Comparison of ENCODE assay signal across 18 cellular contexts in the genomic region with DNA sequence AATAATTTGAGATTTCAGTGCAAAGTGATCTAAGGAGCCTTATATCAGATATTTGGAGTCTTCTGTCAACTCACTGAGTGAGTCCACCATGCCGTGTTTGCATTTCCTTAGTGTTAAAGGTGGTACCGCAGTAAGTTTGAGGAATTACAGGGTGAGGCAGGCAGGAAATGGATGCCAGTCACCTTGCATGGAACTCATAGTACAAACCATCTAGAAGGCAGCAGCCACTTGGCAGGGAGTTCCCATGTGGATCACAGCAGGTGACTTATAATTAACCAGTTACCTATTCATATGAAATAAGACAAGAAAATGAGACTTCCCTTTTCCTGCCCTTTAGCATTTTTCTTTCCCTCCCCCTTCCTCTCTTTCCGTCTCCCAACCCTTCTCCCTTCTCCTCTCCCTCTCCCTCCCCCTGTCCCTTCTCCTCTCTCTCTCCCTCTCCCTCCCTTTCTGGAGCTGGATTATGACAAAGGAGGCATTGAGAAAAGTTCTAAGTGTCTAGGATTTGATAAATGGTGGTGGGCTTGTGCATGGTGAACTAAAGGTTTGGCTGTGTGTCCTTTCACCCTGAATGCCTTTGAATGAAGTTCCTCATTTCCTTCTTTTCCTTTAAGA.
"Had no signal": no experiment of that assay in that cellular context is flagged by ENCODE, and none has a peak within 500 bp of the region (broad histone marks: within the 10 kb centered on the region; RNA-seq: fewer than 3 reads in every experiment).

No MANE protein-coding gene starts in this region.

- H3K36me3 ChIP-seq: prostate gland, right atrium auricular region had no signal

- H3K27ac Mint-ChIP-seq: activated CD4-positive, alpha-beta T cell treated with anti-CD3 and anti-CD28 coated beads, Interleukin-2, amount 10 ng/mL, durations not matched to agents 7 days and 5 days; activated CD8-positive, alpha-beta T cell treated with anti-CD3 and anti-CD28 coated beads, Interleukin-2, amount 10 ng/mL, durations not matched to agents 7 days and 5 days; activated naive CD4-positive, alpha-beta T cell treated with anti-CD3 and anti-CD28 coated beads, Interleukin-2, amount 10 ng/mL, durations not matched to agents 7 days and 5 days; activated naive CD8-positive, alpha-beta T cell treated with anti-CD3 and anti-CD28 coated beads, Interleukin-2, amount 50 U/mL, for 24 hours; dendritic cell treated with granulocyte-macrophage colony-stimulating factor and Interleukin-4, amounts not matched to agents 40 ng/mL and 50 ng/mL, for 4 days; stimulated activated naive CD8-positive, alpha-beta T cell treated with anti-CD3 and anti-CD28 coated beads, Interleukin-15, Interleukin-2, amounts not matched to agents 100 ng/mL and 50 ng/mL, for 24 hours had no signal

- H3K4me3 ChIP-seq: ascending aorta, esophagus squamous epithelium, lower lobe of right lung, prostate gland, right atrium auricular region had no signal

- H3K27me3 Mint-ChIP-seq: activated CD4-positive, alpha-beta T cell treated with anti-CD3 and anti-CD28 coated beads, Interleukin-2, amount 10 ng/mL, durations not matched to agents 7 days and 5 days; activated naive CD4-positive, alpha-beta T cell treated with anti-CD3 and anti-CD28 coated beads, Interleukin-2, amount 10 ng/mL, durations not matched to agents 7 days and 5 days; activated naive CD8-positive, alpha-beta T cell treated with anti-CD3 and anti-CD28 coated beads, Interleukin-2, amount 50 U/mL, for 24 hours; central memory CD8-positive, alpha-beta T cell; dendritic cell treated with granulocyte-macrophage colony-stimulating factor and Interleukin-4, amounts not matched to agents 40 ng/mL and 50 ng/mL, for 4 days; stimulated activated naive CD8-positive, alpha-beta T cell treated with anti-CD3 and anti-CD28 coated beads, Interleukin-15, Interleukin-2, amounts not matched to agents 100 ng/mL and 50 ng/mL, for 24 hours had no signal

- H3K9me3 ChIP-seq: ascending aorta, esophagus squamous epithelium, lower lobe of right lung, prostate gland, right atrium auricular region had no signal

- H3K4me1 ChIP-seq: ascending aorta, esophagus squamous epithelium, prostate gland had no signal

- H3K27me3 ChIP-seq: ascending aorta, esophagus squamous epithelium, right atrium auricular region had no signal

- H3K4me3 Mint-ChIP-seq: activated CD4-positive, alpha-beta T cell treated with anti-CD3 and anti-CD28 coated beads, Interleukin-2, amount 10 ng/mL, durations not matched to agents 7 days and 5 days; activated CD8-positive, alpha-beta T cell treated with anti-CD3 and anti-CD28 coated beads, Interleukin-2, amount 10 ng/mL, durations not matched to agents 7 days and 5 days; activated naive CD4-positive, alpha-beta T cell treated with anti-CD3 and anti-CD28 coated beads, Interleukin-2, amount 10 ng/mL, durations not matched to agents 7 days and 5 days; activated naive CD8-positive, alpha-beta T cell treated with anti-CD3 and anti-CD28 coated beads, Interleukin-2, amount 50 U/mL, for 24 hours; activated T-cell treated with anti-CD3 and anti-CD28 coated beads, Interleukin-2, amount 50 U/mL, for 4 hours; central memory CD8-positive, alpha-beta T cell; dendritic cell treated with granulocyte-macrophage colony-stimulating factor and Interleukin-4, amounts not matched to agents 40 ng/mL and 50 ng/mL, for 4 days; nephron; stimulated activated naive CD8-positive, alpha-beta T cell treated with anti-CD3 and anti-CD28 coated beads, Interleukin-15, Interleukin-2, amounts not matched to agents 100 ng/mL and 50 ng/mL, for 24 hours had no signal

- H3K27ac ChIP-seq: ascending aorta, esophagus squamous epithelium, lower lobe of right lung, prostate gland, right atrium auricular region had no signal

- DNase-seq: activated CD4-positive, alpha-beta T cell treated with anti-CD3 and anti-CD28 coated beads, Interleukin-2, amount 10 ng/mL, durations not matched to agents 7 days and 5 days; activated CD8-positive, alpha-beta T cell treated with anti-CD3 and anti-CD28 coated beads, Interleukin-2, amount 10 ng/mL, durations not matched to agents 7 days and 5 days; activated effector memory CD4-positive, alpha-beta T cell treated with Interleukin-2 at 50 U/mL for 16 hours; activated naive CD4-positive, alpha-beta T cell treated with anti-CD3 and anti-CD28 coated beads, Interleukin-2, amount 10 ng/mL, durations not matched to agents 7 days and 5 days; activated naive CD8-positive, alpha-beta T cell treated with anti-CD3 and anti-CD28 coated beads, Interleukin-2, amount 50 U/mL, for 24 hours; activated T-cell treated with anti-CD3 and anti-CD28 coated beads, Interleukin-2, amount 50 U/mL, for 4 hours; effector CD8-positive, alpha-beta T cell; esophagus squamous epithelium; lower lobe of right lung; T1000; trophoblast cell had no signal

- H3K9me3 Mint-ChIP-seq: activated CD4-positive, alpha-beta T cell treated with anti-CD3 and anti-CD28 coated beads, Interleukin-2, amount 10 ng/mL, durations not matched to agents 7 days and 5 days; activated naive CD4-positive, alpha-beta T cell treated with anti-CD3 and anti-CD28 coated beads, Interleukin-2, amount 10 ng/mL, durations not matched to agents 7 days and 5 days; activated naive CD8-positive, alpha-beta T cell treated with anti-CD3 and anti-CD28 coated beads, Interleukin-2, amount 50 U/mL, for 24 hours; activated T-cell treated with anti-CD3 and anti-CD28 coated beads, Interleukin-2, amount 50 U/mL, for 4 hours; central memory CD8-positive, alpha-beta T cell; dendritic cell treated with granulocyte-macrophage colony-stimulating factor and Interleukin-4, amounts not matched to agents 40 ng/mL and 50 ng/mL, for 4 days; stimulated activated naive CD8-positive, alpha-beta T cell treated with anti-CD3 and anti-CD28 coated beads, Interleukin-15, Interleukin-2, amounts not matched to agents 100 ng/mL and 50 ng/mL, for 24 hours had no signal

- H3K4me1 Mint-ChIP-seq: activated CD4-positive, alpha-beta T cell treated with anti-CD3 and anti-CD28 coated beads, Interleukin-2, amount 10 ng/mL, durations not matched to agents 7 days and 5 days; activated naive CD4-positive, alpha-beta T cell treated with anti-CD3 and anti-CD28 coated beads, Interleukin-2, amount 10 ng/mL, durations not matched to agents 7 days and 5 days had no signal

- ATAC-seq: activated CD8-positive, alpha-beta T cell treated with anti-CD3 and anti-CD28 coated beads, Interleukin-2, amount 10 ng/mL, durations not matched to agents 7 days and 5 days; activated naive CD8-positive, alpha-beta T cell treated with anti-CD3 and anti-CD28 coated beads, Interleukin-2, amount 50 U/mL, for 24 hours; activated T-cell treated with anti-CD3 and anti-CD28 coated beads, Interleukin-2, amount 50 U/mL, for 4 hours; lower lobe of right lung had no signal
